ENCODE assay signal across 8 cellular contexts in the genomic region with DNA sequence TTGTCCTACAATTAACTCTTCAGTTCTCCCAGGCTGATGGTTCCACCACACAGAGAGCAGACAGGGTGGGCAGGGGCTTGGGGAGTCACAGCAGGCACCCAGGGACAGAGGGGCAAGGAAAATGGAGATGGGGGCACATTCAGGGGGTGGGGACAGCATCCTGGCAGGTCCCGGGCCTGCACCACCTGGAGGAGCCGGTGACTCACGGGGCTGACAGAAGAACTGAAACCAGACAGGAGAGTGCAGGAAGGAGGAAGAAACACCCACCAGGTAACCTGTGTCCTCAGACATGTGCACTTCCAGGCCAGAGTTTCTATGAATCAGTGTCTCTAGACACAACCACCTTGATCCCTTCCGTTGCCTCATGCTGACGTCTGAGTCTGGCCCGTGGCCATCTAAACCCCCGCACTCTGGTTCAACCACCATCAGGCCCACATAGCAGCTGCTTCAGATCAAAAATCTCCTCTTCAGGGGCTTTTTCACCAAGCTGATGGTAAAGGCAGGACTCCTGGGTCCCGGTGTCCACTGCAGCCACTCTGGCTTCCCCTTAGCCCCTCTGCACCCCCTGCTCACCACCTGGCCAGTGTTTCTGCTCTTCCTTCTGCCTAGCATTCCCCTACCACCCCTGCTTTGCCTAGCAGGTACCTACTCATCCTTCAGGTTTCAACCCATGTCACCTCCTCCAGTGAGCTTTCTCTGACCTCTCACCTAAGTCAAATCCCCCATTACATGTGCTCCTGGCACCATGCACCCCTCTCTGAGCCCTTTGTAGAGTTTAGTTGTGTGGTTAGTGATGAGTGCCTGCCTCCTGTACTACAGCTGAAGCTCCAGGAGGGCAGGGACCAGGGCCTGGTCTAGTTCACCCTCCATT. TPM values are rescaled to one million over a fixed set of nuclear protein-coding genes. Genes with fewer than 3 reads are reported as not detected.
DNase-seq lines count a peak whose midpoint lies in the region; ATAC-seq and TF ChIP-seq lines count a peak whose summit lies in the region.

No MANE protein-coding gene starts in this region.

- peak; percentile 36 for DNase-seq in DMS53 (lab: John Stamatoyannopoulos, UW)
- no peak for DNase-seq in DMS53 treated with DMSO at 0.1 percent for 48 hours (lab: John Stamatoyannopoulos, UW; ENCODE audit: unreplicated experiment)
- DNase-seq in activated CD8-positive, alpha-beta memory T cell treated with anti-CD3 and anti-CD28 coated beads, Interleukin-2, amount 50 U/mL, for 1 hour (ENCODE audit: extremely low read depth), result peak; percentile 50
- DNase-seq in mucosa of descending colon, result peak in 2 of 3 donors; percentile 27 to 66
- DNase-seq in G401 (ENCODE audit: low spot score), result no peak
- DNase-seq in GM03348 (ENCODE audit: low spot score), result no peak
- no peak for DNase-seq in NCI-H526 (lab: John Stamatoyannopoulos, UW)

- intact Hi-C loops in mucosa of descending colon (cut with DNase I, micrococcal nuclease), result loop anchor here (2.0 to 10.0 kb wide), 3 partner anchors 53 to 241 kb away; no protein-coding TSS in a partner anchor

- no peaks in the 10 kb centered on the region for H3K9me3 ChIP-seq in mucosa of descending colon

- H3K36me3 ChIP-seq in mucosa of descending colon (ENCODE audit: low read depth), result no peaks in the 10 kb centered on the region

- peak; percentile 45 for ATAC-seq in HG03196 (IDR thresholded peaks at IDR 0.05; ENCODE audit: unreplicated experiment)
- peak; percentile 40 for ATAC-seq in mucosa of descending colon

- H3K4me3 ChIP-seq in mucosa of descending colon, result no peak overlapping the region

- in situ Hi-C loops in G401 (cut with HindIII; ENCODE audit: low sequenced_read_pairs), result no loop called here

- peaks cover 5% of the 10 kb centered on the region for H3K4me1 ChIP-seq in mucosa of descending colon (ENCODE audit: low read depth)

- TF ChIP-seq CTCF in mucosa of descending colon (IDR thresholded peaks at IDR 0.05), result no peak

RNA-seq across cellular contexts. Expression of a gene that starts 16.5 kb away (rescaled TPM):
- under 1 TPM; 0.52 to 0.82 (median 0.60) TPM for total RNA-seq in mucosa of descending colon
- total RNA-seq in G401 (2014; rRNA removed; shearing (Covaris generic)), result not detected in 2 replicates

RNA-seq across cellular contexts. Expression of a gene that starts 49.8 kb away (rescaled TPM):
- total RNA-seq in mucosa of descending colon, result 1 to 10 TPM; 1.6 to 3.7 (median 3.0) TPM
- 8.5 and 14.3 TPM in 2 replicates for total RNA-seq in G401 (2014; rRNA removed; shearing (Covaris generic))

Comparison
In these comparisons a context has a peak if more than half of its experiments do, and no peak if none do; other contexts are left out.
1. DNase-seq: peak in DMS53 (single experiment), activated CD8-positive, alpha-beta memory T cell treated with anti-CD3 and anti-CD28 coated beads, Interleukin-2, amount 50 U/mL, for 1 hour (single experiment) and mucosa of descending colon (2 of 3); none in DMS53 treated with DMSO at 0.1 percent for 48 hours (single experiment), G401 (single experiment), GM03348 (single experiment) and NCI-H526 (0 of 2).